Comparison of ENCODE assay signal across 25 cellular contexts in the genomic region with DNA sequence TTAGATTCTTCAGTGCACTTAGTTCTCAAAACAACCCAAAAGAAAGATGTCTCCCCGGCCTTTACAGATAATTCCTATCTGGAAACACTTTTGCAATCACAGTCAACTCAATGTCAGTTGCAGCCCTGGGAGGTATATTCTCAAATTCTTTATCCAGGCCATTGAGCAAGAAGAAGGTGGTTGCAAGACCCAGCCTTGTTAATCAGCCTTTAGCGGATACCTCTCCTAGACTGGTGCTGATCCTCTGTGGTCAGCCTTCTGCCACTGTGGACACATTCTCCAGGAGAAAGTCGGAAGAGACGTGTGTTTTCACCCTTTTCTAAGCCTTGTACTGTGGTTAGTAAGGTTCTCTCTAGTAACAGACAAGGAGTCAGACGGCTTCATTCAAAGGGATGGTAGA. TPM values are rescaled to one million over a fixed set of nuclear protein-coding genes. Genes with fewer than 3 reads are reported as not detected.
A peak's percentile ranks its signal among the peaks of the same experiment; 100 is the strongest.
DNase-seq lines count a peak whose midpoint lies in the region; TF ChIP-seq lines count a peak whose summit lies in the region.
"Had no signal": no experiment of that assay in that cellular context is flagged by ENCODE, and none has a peak within 500 bp of the region (broad histone marks: within the 10 kb centered on the region; RNA-seq: fewer than 3 reads in every experiment).

No MANE protein-coding gene starts in this region.

- TF ChIP-seq CTCF in AG09309 (IDR thresholded peaks at IDR 0.05; ENCODE audit: control insufficient read depth, insufficient read depth, low read depth, low read length, missing control alignments) (no peak), neural progenitor cell (IDR thresholded peaks at IDR 0.05) (no peak)

- H3F3A ChIP-seq in neural progenitor cell (ENCODE audit: low read depth) = peaks cover 50% of the 10 kb centered on the region

- peak; percentile 71 for DNase-seq in AG09309 (ENCODE audit: low read depth)
- DNase-seq in NCI-H226 = peak; percentile 5
- DNase-seq in fibroblast of gingiva (ENCODE audit: low read depth) = peak; percentile 31
- no peak for DNase-seq in neural progenitor cell (ENCODE audit: low spot score)
- no peak for DNase-seq in stimulated activated CD4-positive, alpha-beta T cell treated with anti-CD3 and anti-CD28 coated beads, Interleukin-4, amount 100 ng/mL, for 1 hour
- no peak for DNase-seq in activated gamma-delta T cell (lab: John Stamatoyannopoulos, UW)
- DNase-seq in NCI-H2196 treated with DMSO at 0.1 percent for 48 hours (lab: John Stamatoyannopoulos, UW; ENCODE audit: unreplicated experiment) = no peak
- DNase-seq in COLO668 (lab: John Stamatoyannopoulos, UW; ENCODE audit: unreplicated experiment) = no peak
- DNase-seq: ACHN; Calu3; CD4-positive, alpha-beta memory T cell; DMS153; H7; NCI-H1417 treated with DMSO at 0.1 percent for 48 hours; NCI-H187; NCI-H510A; NCI-H748 treated with DMSO at 0.1 percent for 48 hours; PC-9; RPMI8226; SHP77 had no signal

- H3K27me3 ChIP-seq in neural progenitor cell = no peaks in the 10 kb centered on the region

- no peaks in the 10 kb centered on the region for H3K36me3 ChIP-seq in neural progenitor cell
- H3K36me3 ChIP-seq: BLaER1 treated with 17β-estradiol and CSF1 and Interleukin-3, amounts not matched to agents 10 nM and 100 nM had no signal

- H3K27ac Mint-ChIP-seq in neural progenitor cell = no peak overlapping the region

- peaks cover 3% of the 10 kb centered on the region for H3K27me3 Mint-ChIP-seq in neural progenitor cell (ENCODE audit: insufficient read depth, low read depth)

- no peaks in the 10 kb centered on the region for H4K20me1 ChIP-seq in neural progenitor cell (ENCODE audit: low read depth)
- H4K20me1 ChIP-seq: BLaER1 treated with 17β-estradiol and CSF1 and Interleukin-3, amounts not matched to agents 10 nM and 100 nM had no signal

- no peaks in the 10 kb centered on the region for H3K9me3 ChIP-seq in neural progenitor cell (ENCODE audit: low read depth)

- no peaks in the 10 kb centered on the region for H3K9me3 Mint-ChIP-seq in neural progenitor cell

- peak overlapping the region; percentile 8 for H3K4me2 ChIP-seq in neural progenitor cell
- H3K4me2 ChIP-seq: KMS-11, PC-9 had no signal

- no peak overlapping the region for H3K27ac ChIP-seq in neural progenitor cell
- H3K27ac ChIP-seq: 22Rv1; BLaER1 treated with 17β-estradiol and CSF1 and Interleukin-3, amounts not matched to agents 10 nM and 100 nM; KMS-11; PC-9 had no signal

- no peak overlapping the region for H3K4me3 Mint-ChIP-seq in neural progenitor cell
- H3K4me3 Mint-ChIP-seq: CD4-positive, alpha-beta memory T cell had no signal

- no peaks in the 10 kb centered on the region for H3K36me3 Mint-ChIP-seq in neural progenitor cell
- H3K36me3 Mint-ChIP-seq: CD4-positive, alpha-beta memory T cell had no signal

- H3K9ac ChIP-seq in neural progenitor cell = no peak overlapping the region
- H3K9ac ChIP-seq: BLaER1 treated with 17β-estradiol and CSF1 and Interleukin-3, amounts not matched to agents 10 nM and 100 nM; KMS-11 had no signal

- H2AFZ ChIP-seq in neural progenitor cell (replicated peaks) = no peak overlapping the region
- H2AFZ ChIP-seq: PC-9 had no signal

- H3K4me3 ChIP-seq in AG09309 (ENCODE audit: control insufficient read depth, low read depth, low read length) = no peak overlapping the region
- no peak overlapping the region for H3K4me3 ChIP-seq in neural progenitor cell
- H3K4me3 ChIP-seq: BLaER1 treated with 17β-estradiol and CSF1 and Interleukin-3, amounts not matched to agents 10 nM and 100 nM; PC-9 had no signal

- H3K4me1 Mint-ChIP-seq in neural progenitor cell = peaks cover 40% of the 10 kb centered on the region
- H3K4me1 Mint-ChIP-seq: CD4-positive, alpha-beta memory T cell had no signal

- H3K79me2 ChIP-seq in neural progenitor cell (ENCODE audit: low read depth) = peaks cover 4% of the 10 kb centered on the region

- peaks cover 42% of the 10 kb centered on the region for H3K4me1 ChIP-seq in neural progenitor cell
- H3K4me1 ChIP-seq: BLaER1 treated with 17β-estradiol and CSF1 and Interleukin-3, amounts not matched to agents 10 nM and 100 nM had no signal

RNA-seq across cellular contexts. Expression of gene FZD7, which starts 7.8 kb away (rescaled TPM):
- total RNA-seq in neural progenitor cell (ENCODE audit: low replicate concordance) = 79.4 and 106 TPM in 2 replicates

RNA-seq across cellular contexts. Expression of gene KIAA2012, which starts 47.2 kb away (rescaled TPM):
- total RNA-seq in neural progenitor cell (ENCODE audit: low replicate concordance) = not detected in 2 replicates
- total RNA-seq: Calu3; CD4-positive, alpha-beta memory T cell; G401; H7; HT1080; PC-9 had no signal

Comparison
In these comparisons a context has a peak if more than half of its experiments do, and no peak if none do; other contexts are left out.
1. DNase-seq: peak in AG09309 (single experiment), NCI-H226 (single experiment) and fibroblast of gingiva (single experiment); none in neural progenitor cell (single experiment), stimulated activated CD4-positive, alpha-beta T cell treated with anti-CD3 and anti-CD28 coated beads, Interleukin-4, amount 100 ng/mL, for 1 hour (single experiment), activated gamma-delta T cell (single experiment), NCI-H2196 treated with DMSO at 0.1 percent for 48 hours (single experiment) and COLO668 (single experiment).